In the genomic region with DNA sequence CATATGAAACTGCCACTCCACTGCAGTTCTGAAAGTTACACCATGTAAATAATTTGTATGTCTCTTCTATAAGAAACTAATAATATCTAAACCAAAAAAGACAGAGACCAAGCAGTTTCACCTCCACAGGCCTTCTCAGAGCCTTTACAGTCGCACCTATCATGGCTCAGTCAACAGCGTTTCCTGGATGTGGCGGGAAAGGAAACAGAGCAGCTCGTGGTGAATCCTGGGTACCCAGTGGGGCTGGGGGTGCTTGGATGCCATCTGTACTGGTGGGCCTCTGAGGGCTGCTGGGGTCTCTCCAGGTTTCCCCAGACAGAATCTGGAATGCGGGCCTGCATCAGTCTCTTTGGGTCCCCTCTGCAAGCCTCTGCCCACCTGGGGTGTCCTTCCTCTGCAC, we compare ENCODE assay signal across 28 cellular contexts.
"Had no signal": no experiment of that assay in that cellular context is flagged by ENCODE, and none has a peak within 500 bp of the region (broad histone marks: within the 10 kb centered on the region; RNA-seq: fewer than 3 reads in every experiment).

No MANE protein-coding gene starts in this region.

- H3K36me3 ChIP-seq: brain microvascular endothelial cell, cardiac muscle cell, Peyer's patch had no signal

- DNase-seq: activated B cell treated with CpG ODN at 0.5 μM for 24 hours; activated CD4-positive, alpha-beta T cell treated with anti-CD3 and anti-CD28 coated beads for 1 hour; activated CD4-positive, alpha-beta T cell treated with anti-CD3 and anti-CD28 coated beads, Interleukin-2, amount 10 ng/mL, durations not matched to agents 24 days and 14 days; activated CD4-positive, alpha-beta T cell treated with anti-CD3 and anti-CD28 coated beads, Interleukin-2, amount 50 U/mL, for 48 hours; activated CD8-positive, alpha-beta memory T cell treated with anti-CD3 and anti-CD28 coated beads, Interleukin-2, amount 10 ng/mL, durations not matched to agents 7 days and 5 days; activated effector memory CD4-positive, alpha-beta T cell treated with Interleukin-2 at 50 U/mL for 16 hours; activated naive CD4-positive, alpha-beta T cell; activated T-cell treated with anti-CD3 and anti-CD28 coated beads, Interleukin-2, amount 50 U/mL, for 24 hours; amygdala; brain microvascular endothelial cell; NCI-H1092; NCI-H1417; NCI-H1930; NCI-H2171 treated with DMSO at 0.1 percent for 48 hours; NCI-H345; NCI-H510A; NCI-H526 treated with DMSO at 0.1 percent for 48 hours; NCI-H82; NK-92 treated with Interleukin-12 subunit alpha and Interleukin-12 subunit beta, amount 100 ng/mL, for 24 hours; OCI-M1; Peyer's patch; T-cell; T-helper 2 cell; T1000 had no signal

- H3K27me3 ChIP-seq: cardiac muscle cell, Peyer's patch had no signal

- H3K27ac ChIP-seq: brain microvascular endothelial cell, cardiac muscle cell, Peyer's patch, SK-N-MC had no signal

- H3K27ac Mint-ChIP-seq: activated B cell treated with CpG ODN at 0.5 μM for 24 hours; activated CD4-positive, alpha-beta T cell treated with anti-CD3 and anti-CD28 coated beads, Interleukin-2, amount 10 ng/mL, durations not matched to agents 24 days and 14 days; activated CD8-positive, alpha-beta memory T cell treated with anti-CD3 and anti-CD28 coated beads, Interleukin-2, amount 10 ng/mL, durations not matched to agents 7 days and 5 days; activated naive CD4-positive, alpha-beta T cell treated with anti-CD3 and anti-CD28 coated beads, Interleukin-2, amount 50 U/mL, for 24 hours; activated T-cell treated with anti-CD3 and anti-CD28 coated beads, Interleukin-2, amount 50 U/mL, for 24 hours; activated T-helper 1 cell treated with anti-CD3 and anti-CD28 coated beads, Interleukin-12 subunit alpha, Interleukin-12 subunit beta, Interleukin-2, Interleukin-4 antibody, amounts not matched to agents 30 ng/mL and 10 ng/mL and 1 ng/mL, durations not matched to agents 14 hours and 24 hours and 36 hours; T-cell had no signal

- H3K4me1 Mint-ChIP-seq: activated B cell treated with CpG ODN at 0.5 μM for 24 hours; activated CD4-positive, alpha-beta T cell treated with anti-CD3 and anti-CD28 coated beads, Interleukin-2, amount 10 ng/mL, durations not matched to agents 24 days and 14 days; activated CD8-positive, alpha-beta memory T cell treated with anti-CD3 and anti-CD28 coated beads, Interleukin-2, amount 10 ng/mL, durations not matched to agents 7 days and 5 days; activated naive CD4-positive, alpha-beta T cell treated with anti-CD3 and anti-CD28 coated beads, Interleukin-2, amount 50 U/mL, for 24 hours had no signal

- H3K9me3 ChIP-seq: Peyer's patch had no signal

- H3K4me3 ChIP-seq: cardiac muscle cell, Peyer's patch, SK-N-MC had no signal

- H3K9me3 Mint-ChIP-seq: activated B cell treated with CpG ODN at 0.5 μM for 24 hours; activated CD4-positive, alpha-beta T cell treated with anti-CD3 and anti-CD28 coated beads, Interleukin-2, amount 10 ng/mL, durations not matched to agents 24 days and 14 days; activated naive CD4-positive, alpha-beta T cell treated with anti-CD3 and anti-CD28 coated beads, Interleukin-2, amount 50 U/mL, for 24 hours; activated T-cell treated with anti-CD3 and anti-CD28 coated beads, Interleukin-2, amount 50 U/mL, for 24 hours; activated T-helper 1 cell treated with anti-CD3 and anti-CD28 coated beads, Interleukin-12 subunit alpha, Interleukin-12 subunit beta, Interleukin-2, Interleukin-4 antibody, amounts not matched to agents 30 ng/mL and 10 ng/mL and 1 ng/mL, durations not matched to agents 14 hours and 24 hours and 36 hours; T-cell had no signal

- H3K4me3 Mint-ChIP-seq: activated B cell treated with CpG ODN at 0.5 μM for 24 hours; activated CD4-positive, alpha-beta T cell treated with anti-CD3 and anti-CD28 coated beads, Interleukin-2, amount 10 ng/mL, durations not matched to agents 24 days and 14 days; activated CD8-positive, alpha-beta memory T cell treated with anti-CD3 and anti-CD28 coated beads, Interleukin-2, amount 10 ng/mL, durations not matched to agents 7 days and 5 days; activated naive CD4-positive, alpha-beta T cell treated with anti-CD3 and anti-CD28 coated beads, Interleukin-2, amount 50 U/mL, for 24 hours; activated T-cell treated with anti-CD3 and anti-CD28 coated beads, Interleukin-2, amount 50 U/mL, for 24 hours; activated T-helper 1 cell treated with anti-CD3 and anti-CD28 coated beads, Interleukin-12 subunit alpha, Interleukin-12 subunit beta, Interleukin-2, Interleukin-4 antibody, amounts not matched to agents 30 ng/mL and 10 ng/mL and 1 ng/mL, durations not matched to agents 14 hours and 24 hours and 36 hours; T-cell had no signal

- H3K36me3 Mint-ChIP-seq: activated CD8-positive, alpha-beta memory T cell treated with anti-CD3 and anti-CD28 coated beads, Interleukin-2, amount 10 ng/mL, durations not matched to agents 7 days and 5 days; activated naive CD4-positive, alpha-beta T cell treated with anti-CD3 and anti-CD28 coated beads, Interleukin-2, amount 50 U/mL, for 24 hours; T-cell had no signal

- ATAC-seq: activated CD8-positive, alpha-beta memory T cell treated with anti-CD3 and anti-CD28 coated beads, Interleukin-2, amount 10 ng/mL, durations not matched to agents 7 days and 5 days; T-cell had no signal
